In the genomic region with DNA sequence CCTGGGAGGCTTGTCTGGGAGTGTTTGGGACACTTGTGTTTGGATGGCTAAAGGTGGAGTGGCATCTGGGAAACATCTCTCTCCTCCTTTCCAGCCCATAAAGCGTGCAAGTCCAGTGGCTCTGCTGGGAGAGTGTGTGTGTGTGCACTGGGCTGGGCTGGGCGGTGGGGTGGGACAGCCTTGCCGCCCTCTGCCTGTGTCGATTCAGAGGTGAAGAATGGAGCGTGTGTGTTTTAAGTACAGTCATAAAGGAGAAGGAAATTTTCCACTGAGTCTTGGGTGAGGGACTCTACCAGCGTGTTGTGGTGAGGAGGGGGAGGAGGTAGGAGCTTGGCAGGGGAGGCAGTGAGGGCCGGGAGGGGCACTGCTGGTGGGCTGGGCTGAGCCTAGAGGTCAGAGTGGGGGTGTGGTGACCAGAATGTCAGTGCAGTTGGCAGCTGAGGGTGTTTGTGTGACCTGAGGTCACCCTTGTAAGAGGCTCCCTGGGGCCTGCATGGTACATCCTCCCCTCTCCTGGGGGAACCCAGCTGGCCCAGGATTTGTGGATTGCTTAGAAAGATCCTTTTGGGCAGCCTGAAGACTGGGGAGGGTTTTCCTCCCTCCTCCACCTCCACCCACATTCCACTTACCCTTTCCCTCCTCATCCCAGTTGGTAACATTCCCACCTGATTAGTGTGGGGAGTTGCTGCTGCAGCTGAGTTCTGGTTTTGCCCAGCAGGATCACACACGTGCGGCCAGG, we compare ENCODE assay signal across 9 cellular contexts. TPM values are rescaled to one million over a fixed set of nuclear protein-coding genes. Genes with fewer than 3 reads are reported as not detected.
A peak's percentile ranks its signal among the peaks of the same experiment; 100 is the strongest.
DNase-seq lines count a peak whose midpoint lies in the region; ATAC-seq and TF ChIP-seq lines count a peak whose summit lies in the region.
"Had no signal": no experiment of that assay in that cellular context is flagged by ENCODE, and none has a peak within 500 bp of the region (broad histone marks: within the 10 kb centered on the region; RNA-seq: fewer than 3 reads in every experiment).

No MANE protein-coding gene starts in this region.

- WGBS in adrenal gland, 4 donors, result 18 to 37% (median 27%) methylated on average over 9 of the region's 9 CpGs
- WGBS in right cardiac atrium, result 16% methylated on average over 9 of the region's 9 CpGs

- peak in 1 of 2 donors; percentile 44 for TF ChIP-seq POLR2A in adrenal gland (IDR thresholded peaks at IDR 0.05)

- H3K27ac ChIP-seq in adrenal gland (peak overlapping the region; percentile 30 to 89 (median 75)), right cardiac atrium (ENCODE audit: low read length) (peak overlapping the region; percentile 67), rectal smooth muscle tissue (ENCODE audit: low read depth, low read length) (peak overlapping the region; percentile 76)

- peak; percentile 69 for DNase-seq in EL
- peak in 2 of 7 donors; percentile 43 to 54 for DNase-seq in adrenal gland
- peak; percentile 50 to 78 (median 76) for DNase-seq in right cardiac atrium
- DNase-seq in T-helper 9 cell, result no peak
- DNase-seq in stimulated activated CD4-positive, alpha-beta T cell treated with anti-CD3 and anti-CD28 coated beads, Interleukin-4, amount 100 ng/mL, for 24 hours, result no peak
- DNase-seq: NCI-H446 treated with DMSO at 0.1 percent for 48 hours had no signal

- H3K4me1 ChIP-seq in adrenal gland (replicated peaks in 1 of 2) (peaks cover 0 to 27% of the 10 kb centered on the region in 2 donors), right cardiac atrium (ENCODE audit: control insufficient read depth, insufficient read depth, low read length) (peaks cover 10% of the 10 kb centered on the region), rectal smooth muscle tissue (ENCODE audit: control insufficient read depth, insufficient read depth, low read length) (peaks cover 29% of the 10 kb centered on the region)

- H3K9ac ChIP-seq in rectal smooth muscle tissue (ENCODE audit: low read length), result no peak overlapping the region

- H3K36me3 ChIP-seq in adrenal gland (replicated peaks in 1 of 2) (peaks cover 0 to 3% of the 10 kb centered on the region in 2 donors), rectal smooth muscle tissue (ENCODE audit: control insufficient read depth, insufficient read depth, low read length) (no peaks in the 10 kb centered on the region)

- H3K9me3 ChIP-seq in adrenal gland (replicated peaks in 1 of 3), result no peaks in the 10 kb centered on the region
- H3K9me3 ChIP-seq in right cardiac atrium (ENCODE audit: control insufficient read depth, low read length), result no peaks in the 10 kb centered on the region

- H3K4me3 ChIP-seq in adrenal gland (peak overlapping the region; percentile 41 to 84 (median 65)), right cardiac atrium (ENCODE audit: low read length) (peak overlapping the region; percentile 88), rectal smooth muscle tissue (ENCODE audit: low read length) (peak overlapping the region; percentile 87)

- ATAC-seq in right cardiac atrium, result peak; percentile 9 to 39
- ATAC-seq in HG02678 (IDR thresholded peaks at IDR 0.05; ENCODE audit: unreplicated experiment), result no peak
- ATAC-seq in GM21723 (IDR thresholded peaks at IDR 0.05; ENCODE audit: unreplicated experiment), result no peak

- H3K27me3 ChIP-seq in adrenal gland (no peaks in the 10 kb centered on the region), right cardiac atrium (ENCODE audit: control insufficient read depth, insufficient read depth) (no peaks in the 10 kb centered on the region), rectal smooth muscle tissue (ENCODE audit: control insufficient read depth, insufficient read depth, low read length) (no peaks in the 10 kb centered on the region)

- no peak for TF ChIP-seq CTCF in adrenal gland (IDR thresholded peaks at IDR 0.05)

- intact Hi-C loops in adrenal gland (cut with DNase I) (loop anchor here (10.0 kb wide), 2 partner anchors 182 to 192 kb away; no protein-coding TSS in a partner anchor), right cardiac atrium (cut with DNase I) (loop anchor here (5.0 to 10.0 kb wide), 6 partner anchors 49 to 192 kb away; no protein-coding TSS in a partner anchor)

RNA-seq across cellular contexts. Expression of a gene that starts 1.7 kb away (rescaled TPM):
- total RNA-seq in adrenal gland, result 100 to 1,000 TPM; 248 to 677 (median 477) TPM
- 100 to 1,000 TPM in 2 of 3 donors, 10 to 100 TPM in 1; 78.0 to 231 (median 147) TPM for polyA plus RNA-seq in adrenal gland
- 100 to 1,000 TPM; 488 to 893 (median 598) TPM for total RNA-seq in right cardiac atrium
- 412 TPM for polyA plus RNA-seq in right cardiac atrium

Comparison
In these comparisons a context has a peak if more than half of its experiments do, and no peak if none do; other contexts are left out.
1. DNase-seq: peak in EL (single experiment) and right cardiac atrium (3 of 3); none in T-helper 9 cell (single experiment) and stimulated activated CD4-positive, alpha-beta T cell treated with anti-CD3 and anti-CD28 coated beads, Interleukin-4, amount 100 ng/mL, for 24 hours (single experiment).
2. ATAC-seq: peak in right cardiac atrium (2 of 2); none in HG02678 (single experiment) and GM21723 (single experiment).
3. Peak in every context shown above with its lines, with median percentiles within 50 percentile points of each other: H3K27ac ChIP-seq and H3K4me3 ChIP-seq.